In the genomic region with DNA sequence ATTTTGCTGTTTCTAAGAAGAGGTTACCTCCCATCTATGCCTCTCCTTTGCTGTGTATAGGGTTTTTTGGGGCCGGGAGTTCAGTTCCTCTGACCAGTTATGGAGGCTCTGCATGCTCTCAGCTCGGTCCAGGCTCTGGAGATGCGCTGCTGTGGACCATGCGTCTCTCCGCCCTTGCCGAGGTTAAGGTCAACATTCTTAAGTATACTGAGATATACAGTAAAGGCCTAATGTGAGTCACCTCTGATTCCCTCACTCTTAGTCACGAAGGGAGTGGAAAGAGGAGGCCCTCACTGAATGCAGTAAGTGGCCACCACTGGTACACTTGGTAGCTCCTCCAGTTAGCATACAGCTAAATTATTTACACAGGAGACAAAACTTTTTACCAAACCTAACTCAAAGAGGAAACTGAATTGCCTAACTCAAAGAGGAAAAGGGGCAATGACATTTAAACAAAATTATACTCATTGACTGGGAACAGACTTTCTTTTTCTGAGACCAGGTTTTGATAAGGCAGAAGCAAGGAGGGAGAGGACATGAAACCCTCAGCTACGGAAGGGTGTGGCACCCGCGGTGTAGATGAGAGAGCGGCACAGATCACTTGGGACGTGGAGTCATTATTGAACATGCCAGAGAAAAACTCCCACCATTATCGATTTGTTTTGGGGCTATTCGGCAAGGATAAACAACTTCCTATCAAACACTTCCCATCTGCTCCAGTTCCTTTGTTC, we compare ENCODE assay signal across 1 cellular context.
TF ChIP-seq lines count a peak whose summit lies in the region.

No MANE protein-coding gene starts in this region.

TF ChIP-seq in H1, 55 proteins besides CTCF, POLR2A, EP300 and RAD21:
- TF ChIP-seq SIN3A (conservative IDR thresholded peaks at IDR 0.05 in 1 of 2, IDR thresholded peaks at IDR 0.05 in 1 of 2; ENCODE audit: low read depth in 1 of 2, low read length in 2 of 2) (no peak), NRF1 (IDR thresholded peaks at IDR 0.05; ENCODE audit: low read depth, low read length) (no peak), CTBP2 (IDR thresholded peaks at IDR 0.05; ENCODE audit: borderline replicate concordance, insufficient read depth, insufficient read length, low read length) (no peak), POLR2AphosphoS5 (IDR thresholded peaks at IDR 0.05; ENCODE audit: low read depth, low read length) (no peak), YY1 (IDR thresholded peaks at IDR 0.05; ENCODE audit: low read depth, low read length) (no peak), POU5F1 (IDR thresholded peaks at IDR 0.05; ENCODE audit: low read depth, low read length) (no peak), BCL11A (IDR thresholded peaks at IDR 0.05; ENCODE audit: low read depth in 2 of 2, low read length in 2 of 2) (no peak), RXRA (IDR thresholded peaks at IDR 0.05; ENCODE audit: insufficient read depth, low read depth, low read length) (no peak)
